Comparison of ENCODE assay signal across 8 cellular contexts in genomic region chr14:75294649-75295033, GRCh38.
DNase-seq lines count a peak whose midpoint lies in the region; ATAC-seq and TF ChIP-seq lines count a peak whose summit lies in the region.

No MANE protein-coding gene starts in this region.

- no peak for TF ChIP-seq CTCF in RWPE2 (IDR thresholded peaks at IDR 0.05; ENCODE audit: poor library complexity, severe bottlenecking)
- peak; percentile 17 for TF ChIP-seq CTCF in fibroblast of mammary gland (conservative IDR thresholded peaks at IDR 0.05; ENCODE audit: control insufficient read depth, insufficient read depth, low read depth, low read length)

- no peaks in the 10 kb centered on the region for H3K9me3 ChIP-seq in RWPE2 (ENCODE audit: severe bottlenecking)

- peak overlapping the region; percentile 80 for H3K27ac ChIP-seq in RWPE2 (ENCODE audit: poor library complexity, severe bottlenecking)

- DNase-seq in DMS53 (lab: John Stamatoyannopoulos, UW) (peak; percentile 64), DMS53 treated with DMSO at 0.1 percent for 48 hours (lab: John Stamatoyannopoulos, UW; ENCODE audit: unreplicated experiment) (no peak), RWPE2 (ENCODE audit: low spot score) (no peak), fibroblast of mammary gland (ENCODE audit: low read depth) (no peak), pons (ENCODE audit: low spot score) (peak; percentile 32), putamen (ENCODE audit: low spot score) (no peak)

- H3K4me1 ChIP-seq in RWPE2 (ENCODE audit: insufficient read depth, poor library complexity, severe bottlenecking) = peaks cover 29% of the 10 kb centered on the region

- H3K36me3 ChIP-seq in RWPE2 (ENCODE audit: low read depth) = no peaks in the 10 kb centered on the region

- H3K27me3 ChIP-seq in RWPE2 (ENCODE audit: insufficient read depth, poor library complexity, severe bottlenecking) = no peaks in the 10 kb centered on the region

- ATAC-seq in RWPE2 (ENCODE audit: low read depth) = 0 out of 3 replicates have a peak, but pooled peaks have one; percentile 0
- ATAC-seq in GM18873 (IDR thresholded peaks at IDR 0.05; ENCODE audit: low FRiP score, unreplicated experiment) = no peak
- no peak for ATAC-seq in GM21825 (IDR thresholded peaks at IDR 0.05; ENCODE audit: unreplicated experiment)

- H3K4me3 ChIP-seq in RWPE2 (ENCODE audit: severe bottlenecking) (peak overlapping the region; percentile 52), fibroblast of mammary gland (ENCODE audit: control insufficient read depth, low read depth, low read length) (peak overlapping the region; percentile 76)

Comparison
In these comparisons a context has a peak if more than half of its experiments do, and no peak if none do; other contexts are left out.
1. DNase-seq: peak in DMS53 (single experiment) and pons (single experiment); none in DMS53 treated with DMSO at 0.1 percent for 48 hours (single experiment), RWPE2 (single experiment), fibroblast of mammary gland (single experiment) and putamen (single experiment).